8 cellular contexts compared by ENCODE assay signal in the genomic region with DNA sequence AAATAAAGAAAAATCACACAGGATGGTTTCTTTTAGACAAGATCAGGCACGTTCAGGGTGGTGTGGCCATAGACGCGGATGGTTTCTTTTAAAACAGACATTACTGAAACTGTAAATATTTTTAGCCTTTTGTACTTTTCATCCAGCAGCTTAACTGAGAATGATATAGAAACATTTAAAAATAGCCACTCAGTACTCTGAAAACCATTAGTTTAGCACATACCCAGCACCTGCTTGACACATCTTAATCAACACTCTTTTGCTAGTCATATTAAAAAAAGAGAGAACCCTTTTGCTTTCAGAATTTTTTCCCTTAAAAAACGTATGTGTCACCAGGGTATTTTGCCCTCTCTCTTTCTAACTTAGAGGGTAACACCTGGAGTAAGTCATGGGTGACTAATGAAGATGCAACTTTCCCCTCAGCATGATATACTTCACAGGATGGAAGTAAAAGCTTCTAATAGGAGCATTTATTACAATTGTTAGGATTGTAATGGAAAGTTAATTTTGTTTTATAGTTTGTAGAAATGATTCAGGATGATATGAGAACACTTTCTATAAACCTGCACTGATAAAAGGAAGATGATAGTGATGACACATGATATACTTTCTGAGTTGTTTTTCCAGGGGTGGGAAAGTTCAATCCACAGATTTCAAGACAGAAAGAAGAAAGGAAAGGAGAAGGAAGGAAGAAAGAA.
DNase-seq lines count a peak whose midpoint lies in the region; ATAC-seq lines count a peak whose summit lies in the region.
"Had no signal": no experiment of that assay in that cellular context is flagged by ENCODE, and none has a peak within 500 bp of the region (broad histone marks: within the 10 kb centered on the region; RNA-seq: fewer than 3 reads in every experiment).

No MANE protein-coding gene starts in this region.

- H3K27ac ChIP-seq in epithelial cell of prostate (peak overlapping the region; percentile 55), substantia nigra (ENCODE audit: low read depth, low read length, poor library complexity, severe bottlenecking) (no peak overlapping the region)

- peak; percentile 96 for ATAC-seq in GM18858 (IDR thresholded peaks at IDR 0.05; ENCODE audit: unreplicated experiment)
- ATAC-seq in GM21423 (IDR thresholded peaks at IDR 0.05; ENCODE audit: unreplicated experiment): peak; percentile 83
- peak; percentile 81 for ATAC-seq in HG03342 (IDR thresholded peaks at IDR 0.05; ENCODE audit: unreplicated experiment)

- DNase-seq in epithelial cell of prostate (ENCODE audit: low read depth, low spot score) (peak; percentile 10), substantia nigra (lab: John Stamatoyannopoulos, UW) (no peak), hepatic stellate cell (ENCODE audit: low spot score) (no peak), Ammon's horn (ENCODE audit: low spot score) (no peak)
- DNase-seq: NCI-H446 treated with DMSO at 0.1 percent for 48 hours had no signal
